Comparison of ENCODE assay signal across 11 cellular contexts in the genomic region with DNA sequence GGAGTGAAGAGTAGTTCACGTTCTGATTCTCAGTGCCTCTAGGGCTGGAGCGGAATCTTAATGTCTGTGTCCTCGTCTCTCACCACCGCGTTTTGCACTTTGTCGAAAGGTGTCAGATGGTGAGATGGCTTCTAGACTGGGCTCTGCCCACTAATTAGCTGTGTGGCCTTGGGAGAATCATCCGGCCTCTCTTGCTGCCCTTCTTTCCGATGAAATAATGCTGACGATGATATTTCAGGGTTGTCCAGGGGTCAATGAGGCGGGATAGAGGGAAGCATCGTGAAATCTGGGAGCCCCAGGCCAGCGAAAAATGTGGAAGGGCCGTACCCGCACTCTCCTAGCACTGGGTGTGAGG. TPM values are rescaled to one million over a fixed set of nuclear protein-coding genes. Genes with fewer than 3 reads are reported as not detected.
DNase-seq lines count a peak whose midpoint lies in the region; ATAC-seq, FAIRE-seq and TF ChIP-seq lines count a peak whose summit lies in the region.
"Had no signal": no experiment of that assay in that cellular context is flagged by ENCODE, and none has a peak within 500 bp of the region (broad histone marks: within the 10 kb centered on the region; RNA-seq: fewer than 3 reads in every experiment).

No MANE protein-coding gene starts in this region.

- H3K79me2 ChIP-seq in astrocyte (ENCODE audit: insufficient read depth, low read length) = no peaks in the 10 kb centered on the region

- H3K36me3 Mint-ChIP-seq in activated CD4-positive, alpha-beta T cell treated with anti-CD3 and anti-CD28 coated beads, Interleukin-2, amount 10 ng/mL, durations not matched to agents 24 days and 14 days (ENCODE audit: low read depth) = no peaks in the 10 kb centered on the region
- H3K36me3 Mint-ChIP-seq in activated CD4-positive, alpha-beta T cell treated with anti-CD3 and anti-CD28 coated beads for 36 hours (ENCODE audit: low read depth) = no peaks in the 10 kb centered on the region
- peaks cover 4% of the 10 kb centered on the region for H3K36me3 Mint-ChIP-seq in astrocyte (ENCODE audit: low read depth, unreplicated experiment)

- DNase-seq in activated CD4-positive, alpha-beta T cell treated with anti-CD3 and anti-CD28 coated beads, Interleukin-2, amount 10 ng/mL, durations not matched to agents 24 days and 14 days = no peak
- DNase-seq in activated CD4-positive, alpha-beta T cell treated with anti-CD3 and anti-CD28 coated beads for 36 hours = no peak
- DNase-seq in astrocyte (ENCODE audit: low read depth) (no peak), kidney epithelial cell (ENCODE audit: low read depth) (no peak), stomach (no peak), OCI-M1 (lab: John Stamatoyannopoulos, UW) (no peak), left lobe of liver (ENCODE audit: low spot score) (no peak), AML-193 (lab: John Stamatoyannopoulos, UW) (no peak)

- no peak for ATAC-seq in activated CD4-positive, alpha-beta T cell treated with anti-CD3 and anti-CD28 coated beads for 36 hours
- no peak for ATAC-seq in left lobe of liver

- H3K4me3 ChIP-seq in astrocyte (ENCODE audit: insufficient read depth, low read depth, low read length) (peak overlapping the region; percentile 66), kidney epithelial cell (ENCODE audit: low read depth, low read length) (peak overlapping the region; percentile 53), stomach (peak overlapping the region; percentile 47 to 75 (median 56))
- H3K4me3 ChIP-seq: SK-N-MC had no signal

- no peaks in the 10 kb centered on the region for H3K9me3 Mint-ChIP-seq in activated CD4-positive, alpha-beta T cell treated with anti-CD3 and anti-CD28 coated beads, Interleukin-2, amount 10 ng/mL, durations not matched to agents 24 days and 14 days
- H3K9me3 Mint-ChIP-seq in activated CD4-positive, alpha-beta T cell treated with anti-CD3 and anti-CD28 coated beads for 36 hours (ENCODE audit: low read depth) = no peaks in the 10 kb centered on the region
- no peaks in the 10 kb centered on the region for H3K9me3 Mint-ChIP-seq in astrocyte (ENCODE audit: unreplicated experiment)
- H3K9me3 Mint-ChIP-seq: dendritic cell treated with granulocyte-macrophage colony-stimulating factor and Interleukin-4, amounts not matched to agents 40 ng/mL and 50 ng/mL, for 4 days had no signal

- CTCF ChIA-PET in activated CD4-positive, alpha-beta T cell treated with anti-CD3 and anti-CD28 coated beads for 36 hours (lab: Charles Lee) = interaction anchor here (0.6 to 1.6 kb wide), 4 partner anchors 17 to 228 kb away, joined by 3 to 7 read pairs (median 3); no protein-coding TSS in a partner anchor

- FAIRE-seq in astrocyte (lab: Jason Lieb, UNC) = no peak

- H3K4me1 ChIP-seq in astrocyte (ENCODE audit: insufficient read depth, low read length) (peaks cover 24% of the 10 kb centered on the region), stomach (peaks cover 27 to 34% (median 32%) of the 10 kb centered on the region in 4 donors)

- intact Hi-C loops in activated CD4-positive, alpha-beta T cell treated with anti-CD3 and anti-CD28 coated beads, Interleukin-2, amount 10 ng/mL, durations not matched to agents 24 days and 14 days (cut with micrococcal nuclease) = loop anchor here (1.0 kb wide), 1 partner anchor 203 kb away; no protein-coding TSS in a partner anchor
- intact Hi-C loops in activated CD4-positive, alpha-beta T cell treated with anti-CD3 and anti-CD28 coated beads for 36 hours (cut with DNase I, micrococcal nuclease) = no loop called here
- intact Hi-C loops in stomach (cut with DNase I; ENCODE audit: low total_unique reads) = no loop called here

- TF ChIP-seq EP300 in stomach (IDR thresholded peaks at IDR 0.05) = no peak

- peaks cover 18% of the 10 kb centered on the region for H3K27me3 ChIP-seq in astrocyte (ENCODE audit: insufficient read depth, low read length)
- H3K27me3 ChIP-seq in kidney epithelial cell (ENCODE audit: control insufficient read depth, insufficient read depth, low read length) = peaks cover 34% of the 10 kb centered on the region
- H3K27me3 ChIP-seq in stomach = peaks cover 9 to 83% (median 54%) of the 10 kb centered on the region in 3 donors

- H2AFZ ChIP-seq in astrocyte (ENCODE audit: low read depth, low read length) = peak overlapping the region; percentile 78

- peaks cover 4% of the 10 kb centered on the region for H3K4me1 Mint-ChIP-seq in activated CD4-positive, alpha-beta T cell treated with anti-CD3 and anti-CD28 coated beads, Interleukin-2, amount 10 ng/mL, durations not matched to agents 24 days and 14 days
- peaks cover 7% of the 10 kb centered on the region for H3K4me1 Mint-ChIP-seq in activated CD4-positive, alpha-beta T cell treated with anti-CD3 and anti-CD28 coated beads for 36 hours
- H3K4me1 Mint-ChIP-seq in astrocyte (ENCODE audit: low read depth, unreplicated experiment) = peaks cover 4% of the 10 kb centered on the region

- H3K27ac Mint-ChIP-seq in activated CD4-positive, alpha-beta T cell treated with anti-CD3 and anti-CD28 coated beads, Interleukin-2, amount 10 ng/mL, durations not matched to agents 24 days and 14 days = no peak overlapping the region
- H3K27ac Mint-ChIP-seq in activated CD4-positive, alpha-beta T cell treated with anti-CD3 and anti-CD28 coated beads for 36 hours = no peak overlapping the region
- H3K27ac Mint-ChIP-seq in astrocyte (ENCODE audit: unreplicated experiment) = no peak overlapping the region
- H3K27ac Mint-ChIP-seq: dendritic cell treated with granulocyte-macrophage colony-stimulating factor and Interleukin-4, amounts not matched to agents 40 ng/mL and 50 ng/mL, for 4 days had no signal

- peak overlapping the region; percentile 46 for H3K9ac ChIP-seq in astrocyte (ENCODE audit: low read length)

- H3K9me3 ChIP-seq in astrocyte (ENCODE audit: insufficient read depth, low read depth, low read length) (no peaks in the 10 kb centered on the region), stomach (no peaks in the 10 kb centered on the region)

- H3K27ac ChIP-seq in astrocyte (ENCODE audit: low read depth, low read length) (no peak overlapping the region), stomach (no peak overlapping the region)
- H3K27ac ChIP-seq: HL-60, SK-N-MC had no signal

- TF ChIP-seq CTCF in astrocyte (IDR thresholded peaks at IDR 0.05; ENCODE audit: insufficient read depth, low read depth, low read length) (no peak), kidney epithelial cell (IDR thresholded peaks at IDR 0.05; ENCODE audit: insufficient read depth, low read length, poor library complexity, severe bottlenecking) (no peak), stomach (IDR thresholded peaks at IDR 0.05) (no peak)

- POLR2A ChIA-PET in activated CD4-positive, alpha-beta T cell treated with anti-CD3 and anti-CD28 coated beads for 36 hours (lab: Charles Lee) = no interaction called here

- H3K4me3 Mint-ChIP-seq in activated CD4-positive, alpha-beta T cell treated with anti-CD3 and anti-CD28 coated beads, Interleukin-2, amount 10 ng/mL, durations not matched to agents 24 days and 14 days = peak overlapping the region; percentile 0
- no peak overlapping the region for H3K4me3 Mint-ChIP-seq in activated CD4-positive, alpha-beta T cell treated with anti-CD3 and anti-CD28 coated beads for 36 hours
- H3K4me3 Mint-ChIP-seq in astrocyte (ENCODE audit: unreplicated experiment) = peak overlapping the region; percentile 79

- no peaks in the 10 kb centered on the region for H3K36me3 ChIP-seq in astrocyte (ENCODE audit: insufficient read depth, low read length)
- H3K36me3 ChIP-seq in kidney epithelial cell (ENCODE audit: control insufficient read depth, insufficient read depth, low read length) = no peaks in the 10 kb centered on the region
- H3K36me3 ChIP-seq in stomach = no peaks in the 10 kb centered on the region

- TF ChIP-seq POLR2A in stomach (IDR thresholded peaks at IDR 0.05) = no peak

- H3K27me3 Mint-ChIP-seq in activated CD4-positive, alpha-beta T cell treated with anti-CD3 and anti-CD28 coated beads, Interleukin-2, amount 10 ng/mL, durations not matched to agents 24 days and 14 days = peaks cover 66% of the 10 kb centered on the region
- H3K27me3 Mint-ChIP-seq in activated CD4-positive, alpha-beta T cell treated with anti-CD3 and anti-CD28 coated beads for 36 hours = peaks cover 49% of the 10 kb centered on the region
- peaks cover 42% of the 10 kb centered on the region for H3K27me3 Mint-ChIP-seq in astrocyte (ENCODE audit: low read depth, unreplicated experiment)

- WGBS in stomach, 5 donors = 23 to 33% (median 30%) methylated on average over 13 to 14 of the region's 14 CpGs

- H3K4me2 ChIP-seq in astrocyte (ENCODE audit: low read length) = peak overlapping the region; percentile 93

- peaks cover 10% of the 10 kb centered on the region for H4K20me1 ChIP-seq in astrocyte (ENCODE audit: insufficient read depth, low read length)

RNA-seq across cellular contexts. Expression of a gene that starts 0.8 kb away (rescaled TPM):
- total RNA-seq in activated CD4-positive, alpha-beta T cell treated with anti-CD3 and anti-CD28 coated beads, Interleukin-2, amount 10 ng/mL, durations not matched to agents 24 days and 14 days = 0.05 TPM in 1 of 2 replicates, not detected in the other
- total RNA-seq in activated CD4-positive, alpha-beta T cell treated with anti-CD3 and anti-CD28 coated beads for 36 hours = under 1 TPM in 1 of 2 experiments, not detected in 1; 0.14 TPM
- 6.2 and 6.3 TPM in 2 replicates for total RNA-seq in astrocyte
- total RNA-seq in kidney epithelial cell = 0.33 and 3.4 TPM in 2 replicates
- 1 to 10 TPM in 2 of 5 donors, under 1 TPM in 2, not detected in 1; 0.58 to 2.2 (median 1.2) TPM for total RNA-seq in stomach
- polyA plus RNA-seq in stomach = 1 to 10 TPM in 2 of 3 donors, under 1 TPM in 1; 0.53 to 2.0 (median 1.6) TPM
- total RNA-seq in left lobe of liver = 1.1 TPM
